ENCODE assay signal across 15 cellular contexts in the genomic region with DNA sequence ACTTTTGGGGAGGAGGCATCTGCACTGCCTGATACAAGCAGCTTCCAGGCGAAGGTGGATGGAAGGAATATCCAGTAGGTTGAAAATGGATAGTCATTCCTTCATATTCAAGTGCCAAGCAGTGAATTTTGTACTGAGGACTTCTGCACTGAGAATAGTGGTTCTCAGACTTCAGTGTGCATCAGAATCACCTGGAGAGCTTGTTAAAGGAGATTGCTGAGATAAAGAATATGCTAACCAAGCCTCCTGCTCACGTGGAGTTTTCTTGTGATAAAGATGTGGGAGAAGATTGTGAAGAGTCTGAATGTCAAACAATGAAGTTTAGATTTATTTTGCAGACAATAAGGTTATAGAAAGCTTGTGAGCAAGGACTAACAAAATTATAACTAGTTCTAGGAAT.
DNase-seq lines count a peak whose midpoint lies in the region; ATAC-seq, FAIRE-seq and TF ChIP-seq lines count a peak whose summit lies in the region.
"Had no signal": no experiment of that assay in that cellular context is flagged by ENCODE, and none has a peak within 500 bp of the region (broad histone marks: within the 10 kb centered on the region; RNA-seq: fewer than 3 reads in every experiment).

No MANE protein-coding gene starts in this region.

- H3K9me2 ChIP-seq in Loucy (replicated peaks; ENCODE audit: low read depth, low read length) = no peaks in the 10 kb centered on the region

- H3K9me3 ChIP-seq in ES-I3 (ENCODE audit: control insufficient read depth, insufficient read depth, low read length) (no peaks in the 10 kb centered on the region), Loucy (ENCODE audit: insufficient read depth, low read depth, low read length) (no peaks in the 10 kb centered on the region)
- H3K9me3 ChIP-seq: HAP-1 had no signal

- H3K36me3 ChIP-seq in ES-I3 (ENCODE audit: insufficient read depth, low read length) (no peaks in the 10 kb centered on the region), Loucy (ENCODE audit: insufficient read depth, low read length) (no peaks in the 10 kb centered on the region)
- H3K36me3 ChIP-seq: cardiac muscle cell, HAP-1, WERI-Rb-1 had no signal

- peaks cover 3% of the 10 kb centered on the region for H3F3A ChIP-seq in Loucy (ENCODE audit: low read depth)

- H3K4me3 Mint-ChIP-seq in activated naive CD8-positive, alpha-beta T cell treated with anti-CD3 and anti-CD28 coated beads, Interleukin-2, amount 50 U/mL, for 24 hours = peak overlapping the region; percentile 86
- H3K4me3 Mint-ChIP-seq in neural crest cell = peak overlapping the region; percentile 89
- H3K4me3 Mint-ChIP-seq: CD14-positive monocyte had no signal

- no peaks in the 10 kb centered on the region for H3K9me3 Mint-ChIP-seq in activated naive CD8-positive, alpha-beta T cell treated with anti-CD3 and anti-CD28 coated beads, Interleukin-2, amount 50 U/mL, for 24 hours
- H3K9me3 Mint-ChIP-seq in neural crest cell = no peaks in the 10 kb centered on the region

- no peak for TF ChIP-seq CTCF in Loucy (conservative IDR thresholded peaks at IDR 0.05; ENCODE audit: low read length)
- no peak for TF ChIP-seq CTCF in neural crest cell (conservative IDR thresholded peaks at IDR 0.05)

- H3K36me3 Mint-ChIP-seq in activated naive CD8-positive, alpha-beta T cell treated with anti-CD3 and anti-CD28 coated beads, Interleukin-2, amount 50 U/mL, for 24 hours (ENCODE audit: low read depth) = peaks cover 2% of the 10 kb centered on the region
- no peaks in the 10 kb centered on the region for H3K36me3 Mint-ChIP-seq in neural crest cell (ENCODE audit: low read depth)
- H3K36me3 Mint-ChIP-seq: CD14-positive monocyte had no signal

- H2AFZ ChIP-seq in Loucy (ENCODE audit: low read length) = no peak overlapping the region

- no peaks in the 10 kb centered on the region for H3K79me2 ChIP-seq in Loucy (ENCODE audit: insufficient read depth, low read length)

- H3K4me1 Mint-ChIP-seq in activated naive CD8-positive, alpha-beta T cell treated with anti-CD3 and anti-CD28 coated beads, Interleukin-2, amount 50 U/mL, for 24 hours = peaks cover 72% of the 10 kb centered on the region
- peaks cover 52% of the 10 kb centered on the region for H3K4me1 Mint-ChIP-seq in neural crest cell

- peak overlapping the region; percentile 94 for H3K27ac Mint-ChIP-seq in activated naive CD8-positive, alpha-beta T cell treated with anti-CD3 and anti-CD28 coated beads, Interleukin-2, amount 50 U/mL, for 24 hours
- H3K27ac Mint-ChIP-seq in neural crest cell (ENCODE audit: unreplicated experiment) = peak overlapping the region; percentile 2

- H3K9ac ChIP-seq in ES-I3 (ENCODE audit: low read depth, low read length) (peak overlapping the region; percentile 39; the same call in 1 of the 2 replicates), Loucy (ENCODE audit: low read depth, low read length, poor library complexity, severe bottlenecking) (peak overlapping the region; percentile 96)

- no peak for ATAC-seq in activated naive CD8-positive, alpha-beta T cell treated with anti-CD3 and anti-CD28 coated beads, Interleukin-2, amount 50 U/mL, for 24 hours
- no peak for ATAC-seq in GM21737 (IDR thresholded peaks at IDR 0.05; ENCODE audit: unreplicated experiment)
- ATAC-seq: left colon had no signal

- H3K4me1 ChIP-seq in ES-I3 (ENCODE audit: insufficient read depth, low read length) (peaks cover 9% of the 10 kb centered on the region; the same call in 1 of the 2 replicates), Loucy (ENCODE audit: insufficient read depth, low read length, poor library complexity, severe bottlenecking) (peaks cover 47% of the 10 kb centered on the region)

- H3K27me3 ChIP-seq in Loucy (ENCODE audit: insufficient read depth, low read length, poor library complexity, severe bottlenecking) = no peaks in the 10 kb centered on the region
- H3K27me3 ChIP-seq: cardiac muscle cell had no signal

- H4K20me1 ChIP-seq in Loucy (ENCODE audit: insufficient read depth, low read length, poor library complexity, severe bottlenecking) = no peaks in the 10 kb centered on the region

- peaks cover 5% of the 10 kb centered on the region for H3K27me3 Mint-ChIP-seq in activated naive CD8-positive, alpha-beta T cell treated with anti-CD3 and anti-CD28 coated beads, Interleukin-2, amount 50 U/mL, for 24 hours
- peaks cover 4% of the 10 kb centered on the region for H3K27me3 Mint-ChIP-seq in neural crest cell (ENCODE audit: low read depth)

- FAIRE-seq in GM19239 (lab: Jason Lieb, UNC) = no peak

- DNase-seq in activated naive CD8-positive, alpha-beta T cell treated with anti-CD3 and anti-CD28 coated beads, Interleukin-2, amount 50 U/mL, for 24 hours = no peak
- DNase-seq in neural crest cell (ENCODE audit: low read depth, low spot score) (no peak), EL (no peak), GF-D8 (lab: John Stamatoyannopoulos, UW) (no peak), GM19239 (ENCODE audit: insufficient read length, low spot score) (no peak)
- DNase-seq: left colon, NCI-H2081 treated with DMSO at 0.1 percent for 48 hours, SIG-M5, WERI-Rb-1 had no signal

- peak overlapping the region; percentile 55 for H3K4me2 ChIP-seq in Loucy (ENCODE audit: low read depth, low read length, poor library complexity, severe bottlenecking)

- peak overlapping the region; percentile 65 for H3K4me3 ChIP-seq in Loucy (ENCODE audit: low read length, poor library complexity, severe bottlenecking)
- H3K4me3 ChIP-seq: HAP-1 had no signal
